In the genomic region with DNA sequence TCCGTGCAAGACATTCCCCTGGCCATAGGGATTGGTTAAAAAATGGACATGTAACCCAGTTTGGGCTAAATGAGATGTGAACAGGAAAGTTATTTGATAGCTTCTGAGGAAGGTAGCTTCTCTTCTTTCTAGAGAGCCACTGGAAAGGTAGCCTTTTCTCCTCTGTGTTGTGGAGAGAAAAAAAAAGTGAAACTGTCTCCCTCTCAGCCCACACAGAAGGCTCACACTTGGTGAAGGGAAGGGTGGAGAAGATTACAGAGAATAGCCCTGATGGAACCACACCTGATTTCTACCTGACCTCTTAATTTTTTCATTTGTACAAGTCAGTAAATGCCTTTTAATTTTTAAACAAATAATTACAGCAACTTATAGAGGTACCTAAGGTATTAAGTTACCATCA, we compare ENCODE assay signal across 1 cellular context.
TF ChIP-seq lines count a peak whose summit lies in the region.

No MANE protein-coding gene starts in this region.

TF ChIP-seq in HepG2, 621 proteins besides CTCF, POLR2A, EP300 and RAD21 (continued from another document):
- no peak for TF ChIP-seq ZNF414 (CRISPR knock-in tag; IDR thresholded peaks at IDR 0.05)
- no peak for TF ChIP-seq FOSL1 (CRISPR knock-in tag; IDR thresholded peaks at IDR 0.05; ENCODE audit: borderline replicate concordance)
- TF ChIP-seq ZNF30 (CRISPR knock-in tag; IDR thresholded peaks at IDR 0.05), result no peak
- TF ChIP-seq PAF1 (CRISPR knock-in tag; IDR thresholded peaks at IDR 0.05), result no peak
- TF ChIP-seq MEF2D (CRISPR knock-in tag; IDR thresholded peaks at IDR 0.05), result no peak
TF ChIP-seq in HepG2: peak in this region for 0.
